ENCODE assay signal across 8 cellular contexts in the genomic region with DNA sequence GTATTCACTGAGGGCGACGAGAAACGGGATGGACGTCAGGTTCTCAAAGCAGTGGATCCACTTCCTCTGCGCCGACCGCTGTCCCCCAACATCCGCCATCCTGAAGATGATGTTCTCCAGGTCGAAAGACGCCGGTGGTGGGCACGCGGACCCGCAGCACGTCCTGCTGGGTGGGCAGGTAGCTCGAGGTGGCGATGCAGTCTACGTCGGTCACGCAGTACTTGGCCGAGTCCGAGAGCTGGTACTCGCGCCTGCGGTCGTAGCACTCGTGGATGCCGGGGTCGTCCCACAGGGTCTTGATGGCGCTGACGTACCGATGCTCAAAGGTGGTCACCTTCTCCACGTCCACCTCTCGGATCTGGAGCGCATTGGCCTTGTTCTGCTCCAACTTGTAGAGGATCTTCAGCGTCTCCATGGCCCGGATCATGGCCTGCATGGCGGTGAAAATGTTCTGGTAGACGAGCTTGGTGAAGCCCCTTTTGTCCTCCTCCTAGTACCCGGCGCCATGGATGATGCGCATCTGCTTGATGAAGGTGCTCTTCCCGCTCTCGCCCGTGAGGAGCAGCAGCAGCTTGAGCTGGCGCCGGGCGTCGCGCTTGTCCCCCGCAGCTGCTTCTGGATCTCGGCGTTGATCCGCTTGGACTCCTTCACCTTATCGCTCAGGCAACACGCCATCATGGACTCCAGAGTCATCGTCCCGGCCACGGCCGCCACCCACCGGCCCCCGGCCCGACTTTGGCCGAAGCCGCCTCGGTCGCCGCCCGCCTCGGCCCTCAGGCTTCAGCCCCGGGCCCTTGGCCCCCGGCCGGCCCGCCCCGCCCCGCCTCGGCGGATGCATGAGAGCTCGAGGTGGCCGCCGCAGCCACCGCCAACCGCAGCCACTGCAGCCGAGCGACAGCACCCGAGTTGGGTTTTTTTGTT.
DNase-seq lines count a peak whose midpoint lies in the region; ATAC-seq and TF ChIP-seq lines count a peak whose summit lies in the region.

No MANE protein-coding gene starts in this region.

- H3K27me3 Mint-ChIP-seq in CD8-positive, alpha-beta memory T cell = peaks cover 6 to 9% of the 10 kb centered on the region in 2 donors
- no peaks in the 10 kb centered on the region for H3K27me3 Mint-ChIP-seq in chondrocyte (ENCODE audit: low read depth)

- H3K27me3 ChIP-seq in CD8-positive, alpha-beta memory T cell (ENCODE audit: insufficient read depth, low read length, poor library complexity, severe bottlenecking) = no peaks in the 10 kb centered on the region
- no peaks in the 10 kb centered on the region for H3K27me3 ChIP-seq in ovary

- H3K4me3 ChIP-seq in CD8-positive, alpha-beta memory T cell (ENCODE audit: low read length) = no peak overlapping the region
- H3K4me3 ChIP-seq in ovary = peak overlapping the region; percentile 14

- H3K4me1 Mint-ChIP-seq in CD8-positive, alpha-beta memory T cell = peaks cover 0 to 13% (median 3%) of the 10 kb centered on the region in 3 donors
- H3K4me1 Mint-ChIP-seq in chondrocyte (ENCODE audit: low read depth) = no peaks in the 10 kb centered on the region

- H3K36me3 ChIP-seq in CD8-positive, alpha-beta memory T cell (ENCODE audit: insufficient read depth, low read length) = no peaks in the 10 kb centered on the region
- H3K36me3 ChIP-seq in ovary = no peaks in the 10 kb centered on the region

- no peak for TF ChIP-seq POLR2A in ovary (IDR thresholded peaks at IDR 0.05)

- peak; percentile 24 to 59 (median 44) for DNase-seq in CD8-positive, alpha-beta memory T cell
- DNase-seq in RPMI8226 = peak; percentile 20
- DNase-seq in chondrocyte (ENCODE audit: low spot score) = peak; percentile 94
- DNase-seq in ovary = peak in 3 of 5 donors; percentile 39 to 48 (median 44)
- no peak for DNase-seq in HCEC 1CT
- no peak for DNase-seq in NAMALWA (ENCODE audit: low spot score)
- DNase-seq in cerebellar nuclear complex (lab: John Stamatoyannopoulos, UW) = no peak

- POLR2A ChIA-PET in CD8-positive, alpha-beta memory T cell (lab: Charles Lee) = interaction anchor here (1.0 kb wide), 1 partner anchor 12 kb away, joined by 9 read pairs; no protein-coding TSS in a partner anchor

- intact Hi-C loops in ovary (cut with DNase I) = no loop called here

- H3K4me3 Mint-ChIP-seq in CD8-positive, alpha-beta memory T cell = peak overlapping the region; percentile 54 to 88 (median 68)
- no peak overlapping the region for H3K4me3 Mint-ChIP-seq in chondrocyte (ENCODE audit: unreplicated experiment)

- 46 to 53% (median 47%) methylated on average over 84 to 86 of the region's 86 CpGs for WGBS in ovary, 3 donors

- CTCF ChIA-PET in CD8-positive, alpha-beta memory T cell (lab: Charles Lee) = no interaction called here

- ATAC-seq in GM19351 (IDR thresholded peaks at IDR 0.05; ENCODE audit: unreplicated experiment) = no peak

- H3K36me3 Mint-ChIP-seq in CD8-positive, alpha-beta memory T cell = no peaks in the 10 kb centered on the region
- H3K36me3 Mint-ChIP-seq in chondrocyte (ENCODE audit: low read depth) = no peaks in the 10 kb centered on the region

- H3K4me1 ChIP-seq in CD8-positive, alpha-beta memory T cell (ENCODE audit: insufficient read depth, low read length) = peaks cover 8% of the 10 kb centered on the region
- H3K4me1 ChIP-seq in ovary (ENCODE audit: insufficient read depth) = peaks cover 1% of the 10 kb centered on the region

- H3K9me3 ChIP-seq in CD8-positive, alpha-beta memory T cell (ENCODE audit: low read length) = no peaks in the 10 kb centered on the region
- H3K9me3 ChIP-seq in ovary = no peaks in the 10 kb centered on the region

- TF ChIP-seq CTCF in chondrocyte (IDR thresholded peaks at IDR 0.05) (no peak), ovary (IDR thresholded peaks at IDR 0.05) (no peak)

- H3K27ac ChIP-seq in CD8-positive, alpha-beta memory T cell (ENCODE audit: low read depth, low read length) = no peak overlapping the region
- H3K27ac ChIP-seq in ovary = no peak overlapping the region

- H3K27ac Mint-ChIP-seq in CD8-positive, alpha-beta memory T cell = peak overlapping the region in 4 of 8 donors; percentile 27 to 60 (median 40)
- no peak overlapping the region for H3K27ac Mint-ChIP-seq in chondrocyte (ENCODE audit: unreplicated experiment)

- no peak for TF ChIP-seq EP300 in ovary (IDR thresholded peaks at IDR 0.05)

- no peaks in the 10 kb centered on the region for H3K9me3 Mint-ChIP-seq in CD8-positive, alpha-beta memory T cell
- H3K9me3 Mint-ChIP-seq in chondrocyte (ENCODE audit: low read depth) = no peaks in the 10 kb centered on the region

Comparison
In these comparisons a context has a peak if more than half of its experiments do, and no peak if none do; other contexts are left out.
1. DNase-seq: peak in CD8-positive, alpha-beta memory T cell (5 of 5), RPMI8226 (single experiment), chondrocyte (single experiment) and ovary (3 of 5); none in HCEC 1CT (single experiment), NAMALWA (single experiment) and cerebellar nuclear complex (0 of 2).